Comparison of ENCODE assay signal across 1 cellular context in genomic region chr14:24076302-24076601, GRCh38.
TF ChIP-seq lines count a peak whose summit lies in the region.

No MANE protein-coding gene starts in this region.

TF ChIP-seq in HepG2, 621 proteins besides CTCF, POLR2A, EP300 and RAD21 (continued from another document):
- TF ChIP-seq IKZF1 (IDR thresholded peaks at IDR 0.05): no peak
